ENCODE assay signal across 11 cellular contexts in the genomic region with DNA sequence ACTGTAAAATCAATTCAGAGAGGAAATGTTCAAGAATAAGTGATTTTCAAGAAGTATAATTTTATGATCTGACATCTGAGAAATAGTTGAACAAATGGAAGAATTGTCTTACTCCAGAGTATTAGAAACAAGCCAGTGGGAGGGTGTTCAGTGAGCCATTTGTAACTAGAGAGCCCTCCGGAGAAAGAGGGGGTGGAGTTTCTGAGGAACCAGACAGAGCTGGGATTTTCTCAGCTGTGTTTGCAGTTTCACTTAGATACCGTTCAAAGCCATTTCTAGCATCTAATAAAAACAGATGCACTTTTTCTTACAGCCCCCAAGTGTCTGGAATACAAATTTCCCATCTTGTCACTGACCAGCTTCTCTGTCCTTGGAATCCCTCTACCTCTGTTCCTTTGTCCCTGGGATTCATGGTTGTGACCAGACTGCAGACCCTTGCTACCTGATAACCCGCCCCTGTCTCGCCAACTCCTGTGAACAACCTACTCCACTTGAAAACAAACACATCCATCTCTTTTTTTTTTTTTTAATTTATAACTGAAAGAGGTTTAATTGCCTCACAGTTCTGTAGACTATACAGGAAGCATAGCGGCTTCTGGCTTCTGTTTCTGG.
DNase-seq lines count a peak whose midpoint lies in the region; ATAC-seq and TF ChIP-seq lines count a peak whose summit lies in the region.
"Had no signal": no experiment of that assay in that cellular context is flagged by ENCODE, and none has a peak within 500 bp of the region (broad histone marks: within the 10 kb centered on the region; RNA-seq: fewer than 3 reads in every experiment).

No MANE protein-coding gene starts in this region.

- peaks cover 36% of the 10 kb centered on the region for H3K4me1 ChIP-seq in CD4-positive, alpha-beta memory T cell (ENCODE audit: insufficient read depth, low read length)
- H3K4me1 ChIP-seq in left lung (peaks cover 0 to 42% of the 10 kb centered on the region in 2 donors), esophagus squamous epithelium (peaks cover 9 to 44% (median 20%) of the 10 kb centered on the region in 3 donors)

- no peaks in the 10 kb centered on the region for H3K27me3 ChIP-seq in CD4-positive, alpha-beta memory T cell (ENCODE audit: insufficient read depth, low read length)
- no peaks in the 10 kb centered on the region for H3K27me3 ChIP-seq in left lung
- H3K27me3 ChIP-seq in esophagus squamous epithelium, result no peaks in the 10 kb centered on the region

- POLR2A ChIA-PET in CD4-positive, alpha-beta memory T cell (lab: Charles Lee; ENCODE audit: partially characterized antibody), result interaction anchor here (0.5 to 1.7 kb wide), 5 partner anchors 13 to 136 kb away, joined by 3 to 7 read pairs (median 4); no protein-coding TSS in a partner anchor
- POLR2A ChIA-PET in T-cell (lab: Charles Lee), result interaction anchor here in 1 of 2 donors (0.6 kb wide), 1 partner anchor 208 kb away, joined by 4 read pairs; no protein-coding TSS in a partner anchor

- no peaks in the 10 kb centered on the region for H3K36me3 ChIP-seq in CD4-positive, alpha-beta memory T cell (ENCODE audit: insufficient read depth, low read length)
- H3K36me3 ChIP-seq in left lung (no peaks in the 10 kb centered on the region), esophagus squamous epithelium (no peaks in the 10 kb centered on the region)

- TF ChIP-seq CTCF in left lung (IDR thresholded peaks at IDR 0.05) (no peak), esophagus squamous epithelium (IDR thresholded peaks at IDR 0.05) (no peak)

- intact Hi-C loops in CD4-positive, alpha-beta memory T cell (cut with micrococcal nuclease), result no loop called here
- intact Hi-C loops in left lung (cut with DNase I) (no loop called here), esophagus squamous epithelium (cut with DNase I) (no loop called here)

- H3K4me1 Mint-ChIP-seq in CD4-positive, alpha-beta memory T cell, result peaks cover 18 to 54% (median 34%) of the 10 kb centered on the region in 4 donors
- peaks cover 30 to 39% (median 38%) of the 10 kb centered on the region in 3 donors for H3K4me1 Mint-ChIP-seq in T-cell

- 73 to 79% methylated on average over 5 of the region's 5 CpGs for WGBS in esophagus squamous epithelium, 2 donors

- DNase-seq in CD4-positive, alpha-beta memory T cell, result no peak
- no peak for DNase-seq in T-cell
- no peak for DNase-seq in left lung
- no peak for DNase-seq in mucosa of gallbladder (ENCODE audit: low spot score)
- DNase-seq in esophagus squamous epithelium (lab: John Stamatoyannopoulos, UW), result no peak
- DNase-seq in activated CD4-positive, CD25-positive, alpha-beta regulatory T cell treated with anti-CD3 and anti-CD28 coated beads, Interleukin-2, amount 50 U/mL, for 72 hours, result no peak
- DNase-seq in GF-D8 (lab: John Stamatoyannopoulos, UW), result no peak
- DNase-seq: activated naive CD8-positive, alpha-beta T cell treated with anti-CD3 and anti-CD28 coated beads, Interleukin-2, amount 10 ng/mL, durations not matched to agents 7 days and 5 days; Calu3; NCI-H1930 had no signal

- peaks cover 0 to 4% (median 0%) of the 10 kb centered on the region in 8 donors for H3K9me3 Mint-ChIP-seq in CD4-positive, alpha-beta memory T cell
- H3K9me3 Mint-ChIP-seq in T-cell, result no peaks in the 10 kb centered on the region

- H3K27me3 Mint-ChIP-seq in CD4-positive, alpha-beta memory T cell, result peaks cover 0 to 2% of the 10 kb centered on the region in 2 donors
- peaks cover 0 to 2% of the 10 kb centered on the region in 2 donors for H3K27me3 Mint-ChIP-seq in T-cell
- H3K27me3 Mint-ChIP-seq: activated naive CD8-positive, alpha-beta T cell treated with anti-CD3 and anti-CD28 coated beads, Interleukin-2, amount 10 ng/mL, durations not matched to agents 7 days and 5 days had no signal

- peak overlapping the region in 6 of 7 donors; percentile 30 to 83 (median 46) for H3K27ac Mint-ChIP-seq in CD4-positive, alpha-beta memory T cell
- H3K27ac Mint-ChIP-seq in T-cell, result peak overlapping the region; percentile 47 to 97
- H3K27ac Mint-ChIP-seq: activated naive CD8-positive, alpha-beta T cell treated with anti-CD3 and anti-CD28 coated beads, Interleukin-2, amount 10 ng/mL, durations not matched to agents 7 days and 5 days had no signal

- peak overlapping the region in 2 of 8 donors; percentile 3 to 59 for H3K4me3 Mint-ChIP-seq in CD4-positive, alpha-beta memory T cell
- no peak overlapping the region for H3K4me3 Mint-ChIP-seq in T-cell
- H3K4me3 Mint-ChIP-seq: activated naive CD8-positive, alpha-beta T cell treated with anti-CD3 and anti-CD28 coated beads, Interleukin-2, amount 10 ng/mL, durations not matched to agents 7 days and 5 days had no signal

- peak; percentile 36 for ATAC-seq in HG02973 (IDR thresholded peaks at IDR 0.05; ENCODE audit: unreplicated experiment)
- ATAC-seq in T-cell (replicated peaks in 1 of 4), result no peak
- ATAC-seq in left lung, result peak; percentile 70

- no peak overlapping the region for H3K27ac ChIP-seq in CD4-positive, alpha-beta memory T cell (ENCODE audit: low read depth, low read length)
- H3K27ac ChIP-seq in left lung, result no peak overlapping the region
- H3K27ac ChIP-seq in esophagus squamous epithelium, result no peak overlapping the region

- no peaks in the 10 kb centered on the region for H3K36me3 Mint-ChIP-seq in CD4-positive, alpha-beta memory T cell
- no peaks in the 10 kb centered on the region for H3K36me3 Mint-ChIP-seq in T-cell

- no peak overlapping the region for H3K4me3 ChIP-seq in CD4-positive, alpha-beta memory T cell (ENCODE audit: low read length in 2 of 2)
- H3K4me3 ChIP-seq in left lung, result no peak overlapping the region
- no peak overlapping the region for H3K4me3 ChIP-seq in esophagus squamous epithelium

- CTCF ChIA-PET in CD4-positive, alpha-beta memory T cell (lab: Charles Lee; ENCODE audit: partially characterized antibody), result interaction anchor here (1.1 to 1.5 kb wide), 3 partner anchors 123 to 351 kb away, joined by 3 to 5 read pairs (median 3); no protein-coding TSS in a partner anchor
- CTCF ChIA-PET in T-cell (lab: Charles Lee), result interaction anchor here (0.6 kb wide), 2 partner anchors 213 to 229 kb away, joined by 3 to 4 read pairs; no protein-coding TSS in a partner anchor

- no peaks in the 10 kb centered on the region for H3K9me3 ChIP-seq in CD4-positive, alpha-beta memory T cell (ENCODE audit: control insufficient read depth in 1 of 2, low read length in 2 of 2)
- H3K9me3 ChIP-seq in left lung, result no peaks in the 10 kb centered on the region
- H3K9me3 ChIP-seq in esophagus squamous epithelium, result no peaks in the 10 kb centered on the region

- no peak for TF ChIP-seq POLR2A in esophagus squamous epithelium (IDR thresholded peaks at IDR 0.05)

Comparison
In these comparisons a context has a peak if more than half of its experiments do, and no peak if none do; other contexts are left out.
1. ATAC-seq: peak in HG02973 (single experiment) and left lung (single experiment); none in T-cell (0 of 4).